ENCODE assay signal across 18 cellular contexts in the genomic region with DNA sequence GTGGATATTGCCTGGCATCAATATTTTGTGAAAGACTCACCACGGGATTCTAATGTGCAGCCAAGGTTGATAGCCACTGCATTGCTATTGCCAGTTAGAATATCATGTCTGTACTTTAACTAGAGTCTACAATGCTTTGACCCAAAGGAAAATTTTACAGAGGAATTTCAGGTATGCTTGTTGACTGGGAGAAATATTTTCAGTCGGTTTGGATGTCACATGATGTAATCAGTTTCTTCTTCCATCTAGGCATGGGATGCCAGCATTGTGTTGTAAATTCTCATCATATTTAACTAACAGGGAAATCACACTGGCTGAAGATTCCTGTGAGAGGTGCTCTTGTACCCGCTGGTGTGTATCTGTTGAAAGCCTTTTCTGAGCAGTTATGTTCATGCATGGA.
"Had no signal": no experiment of that assay in that cellular context is flagged by ENCODE, and none has a peak within 500 bp of the region (broad histone marks: within the 10 kb centered on the region; RNA-seq: fewer than 3 reads in every experiment).

No MANE protein-coding gene starts in this region.

- H3K4me1 Mint-ChIP-seq: activated B cell treated with CpG ODN at 0.5 μM for 24 hours; activated CD4-positive, alpha-beta T cell treated with anti-CD3 and anti-CD28 coated beads, Interleukin-2, amount 10 ng/mL, durations not matched to agents 24 days and 14 days; activated naive CD8-positive, alpha-beta T cell treated with anti-CD3 and anti-CD28 coated beads, Interleukin-2, amount 50 U/mL, for 24 hours; central memory CD8-positive, alpha-beta T cell had no signal

- H3K4me1 ChIP-seq: left lung, suprapubic skin had no signal

- H3K9me3 ChIP-seq: left lung, suprapubic skin had no signal

- H3K27ac ChIP-seq: left lung, suprapubic skin had no signal

- H3K27me3 ChIP-seq: left lung, suprapubic skin had no signal

- H3K27me3 Mint-ChIP-seq: activated B cell treated with CpG ODN at 0.5 μM for 24 hours; activated CD4-positive, alpha-beta T cell treated with anti-CD3 and anti-CD28 coated beads, Interleukin-2, amount 10 ng/mL, durations not matched to agents 24 days and 14 days; activated naive CD8-positive, alpha-beta T cell treated with anti-CD3 and anti-CD28 coated beads, Interleukin-2, amount 50 U/mL, for 24 hours; brain; central memory CD8-positive, alpha-beta T cell; dendritic cell treated with granulocyte-macrophage colony-stimulating factor and Interleukin-4, amounts not matched to agents 40 ng/mL and 50 ng/mL, for 4 days; effector memory CD8-positive, alpha-beta T cell had no signal

- H3K9me3 Mint-ChIP-seq: activated naive CD8-positive, alpha-beta T cell treated with anti-CD3 and anti-CD28 coated beads, Interleukin-2, amount 50 U/mL, for 24 hours; brain; nephron progenitor cell had no signal

- H3K4me3 ChIP-seq: left lung, suprapubic skin had no signal

- H3K36me3 ChIP-seq: left lung, suprapubic skin had no signal

- DNase-seq: activated B cell treated with CpG ODN at 0.5 μM for 24 hours; activated CD4-positive, alpha-beta T cell treated with anti-CD3 and anti-CD28 coated beads, Interleukin-2, amount 10 ng/mL, durations not matched to agents 24 days and 14 days; activated naive CD4-positive, alpha-beta T cell treated with Interleukin-2 at 50 U/mL for 16 hours; activated naive CD8-positive, alpha-beta T cell treated with anti-CD3 and anti-CD28 coated beads, Interleukin-2, amount 50 U/mL, for 24 hours; effector memory CD8-positive, alpha-beta T cell; erythroblast; hypothalamus; left lung; nephron progenitor cell; stimulated activated CD4-positive, alpha-beta T cell treated with anti-CD3 and anti-CD28 coated beads, Interleukin-4, amount 100 ng/mL, for 1 hour; stimulated activated CD8-positive, alpha-beta memory T cell treated with anti-CD3 and anti-CD28 coated beads, Interleukin-4, amount 100 ng/mL, for 48 hours; stimulated activated naive CD8-positive, alpha-beta T cell treated with anti-CD3 and anti-CD28 coated beads, Interleukin-15, Interleukin-2, amounts not matched to agents 100 U/mL and 50 U/mL, for 24 hours had no signal

- H3K4me3 Mint-ChIP-seq: activated B cell treated with CpG ODN at 0.5 μM for 24 hours; activated CD4-positive, alpha-beta T cell treated with anti-CD3 and anti-CD28 coated beads, Interleukin-2, amount 10 ng/mL, durations not matched to agents 24 days and 14 days; activated naive CD8-positive, alpha-beta T cell treated with anti-CD3 and anti-CD28 coated beads, Interleukin-2, amount 50 U/mL, for 24 hours; activated T-helper 1 cell treated with anti-CD3 and anti-CD28 coated beads, Interleukin-12 subunit alpha, Interleukin-12 subunit beta, Interleukin-2, Interleukin-4 antibody, amounts not matched to agents 30 ng/mL and 10 ng/mL and 1 ng/mL, durations not matched to agents 14 hours and 24 hours and 36 hours; brain; central memory CD8-positive, alpha-beta T cell; dendritic cell treated with granulocyte-macrophage colony-stimulating factor and Interleukin-4, amounts not matched to agents 40 ng/mL and 50 ng/mL, for 4 days; effector memory CD8-positive, alpha-beta T cell; nephron progenitor cell; T-helper 1 cell treated with Interleukin-12 subunit alpha and Interleukin-12 subunit beta and Interleukin-4 antibody, amounts not matched to agents 30 μg/mL and 1 μg/mL, for 36 hours had no signal

- H3K36me3 Mint-ChIP-seq: brain had no signal

- H3K27ac Mint-ChIP-seq: activated B cell treated with CpG ODN at 0.5 μM for 24 hours; activated CD4-positive, alpha-beta T cell treated with anti-CD3 and anti-CD28 coated beads, Interleukin-2, amount 10 ng/mL, durations not matched to agents 24 days and 14 days; activated naive CD8-positive, alpha-beta T cell treated with anti-CD3 and anti-CD28 coated beads, Interleukin-2, amount 50 U/mL, for 24 hours; activated T-helper 1 cell treated with anti-CD3 and anti-CD28 coated beads, Interleukin-12 subunit alpha, Interleukin-12 subunit beta, Interleukin-2, Interleukin-4 antibody, amounts not matched to agents 30 ng/mL and 10 ng/mL and 1 ng/mL, durations not matched to agents 14 hours and 24 hours and 36 hours; dendritic cell treated with granulocyte-macrophage colony-stimulating factor and Interleukin-4, amounts not matched to agents 40 ng/mL and 50 ng/mL, for 4 days; effector memory CD8-positive, alpha-beta T cell; T-helper 1 cell treated with Interleukin-12 subunit alpha and Interleukin-12 subunit beta and Interleukin-4 antibody, amounts not matched to agents 30 μg/mL and 1 μg/mL, for 36 hours had no signal

- ATAC-seq: activated naive CD8-positive, alpha-beta T cell treated with anti-CD3 and anti-CD28 coated beads, Interleukin-2, amount 50 U/mL, for 24 hours; effector memory CD8-positive, alpha-beta T cell; left lung; stimulated activated naive CD8-positive, alpha-beta T cell treated with anti-CD3 and anti-CD28 coated beads, Interleukin-15, Interleukin-2, amounts not matched to agents 100 U/mL and 50 U/mL, for 24 hours had no signal
